Comparison of ENCODE assay signal across 13 cellular contexts in genomic region chr9:132260846-132261245, GRCh38.
DNase-seq lines count a peak whose midpoint lies in the region; ATAC-seq and TF ChIP-seq lines count a peak whose summit lies in the region.
"Had no signal": no experiment of that assay in that cellular context is flagged by ENCODE, and none has a peak within 500 bp of the region (broad histone marks: within the 10 kb centered on the region; RNA-seq: fewer than 3 reads in every experiment).

No MANE protein-coding gene starts in this region.

- peaks cover 5 to 8% of the 10 kb centered on the region in 2 donors for H3K4me1 Mint-ChIP-seq in natural killer cell
- H3K4me1 Mint-ChIP-seq in natural killer cell treated with Interleukin-12 subunit alpha and Interleukin-12 subunit beta and Interleukin-15 and Interleukin-18, amount 100 ng/mL, for 72 hours (ENCODE audit: low read depth in 2 of 2), result peaks cover 0 to 8% of the 10 kb centered on the region in 2 donors
- peaks cover 6 to 15% (median 13%) of the 10 kb centered on the region in 4 donors for H3K4me1 Mint-ChIP-seq in naive thymus-derived CD8-positive, alpha-beta T cell

- no peak for TF ChIP-seq POLR2A in spleen (IDR thresholded peaks at IDR 0.05)

- H3K27ac Mint-ChIP-seq in natural killer cell, result peak overlapping the region; percentile 13 to 70
- no peak overlapping the region for H3K27ac Mint-ChIP-seq in natural killer cell treated with Interleukin-12 subunit alpha and Interleukin-12 subunit beta and Interleukin-15 and Interleukin-18, amount 100 ng/mL, for 72 hours
- peak overlapping the region in 6 of 10 donors; percentile 5 to 69 (median 31) for H3K27ac Mint-ChIP-seq in naive thymus-derived CD8-positive, alpha-beta T cell

- H3K9me3 ChIP-seq in spleen, result no peaks in the 10 kb centered on the region
- H3K9me3 ChIP-seq: BE2C had no signal

- peaks cover 4 to 35% (median 17%) of the 10 kb centered on the region in 6 donors for H3K4me1 ChIP-seq in spleen

- H3K27me3 ChIP-seq in spleen (replicated peaks in 1 of 7), result peaks cover 0 to 17% (median 0%) of the 10 kb centered on the region in 7 donors
- H3K27me3 ChIP-seq: BE2C had no signal

- H3K9me3 Mint-ChIP-seq in natural killer cell, result no peaks in the 10 kb centered on the region
- H3K9me3 Mint-ChIP-seq in natural killer cell treated with Interleukin-12 subunit alpha and Interleukin-12 subunit beta and Interleukin-15 and Interleukin-18, amount 100 ng/mL, for 72 hours, result no peaks in the 10 kb centered on the region
- H3K9me3 Mint-ChIP-seq in naive thymus-derived CD8-positive, alpha-beta T cell, result no peaks in the 10 kb centered on the region
- H3K9me3 Mint-ChIP-seq: CD8-positive, alpha-beta memory T cell had no signal

- no peaks in the 10 kb centered on the region for H3K27me3 Mint-ChIP-seq in natural killer cell (ENCODE audit: low read depth in 2 of 2)
- H3K27me3 Mint-ChIP-seq in natural killer cell treated with Interleukin-12 subunit alpha and Interleukin-12 subunit beta and Interleukin-15 and Interleukin-18, amount 100 ng/mL, for 72 hours, result no peaks in the 10 kb centered on the region
- no peaks in the 10 kb centered on the region for H3K27me3 Mint-ChIP-seq in naive thymus-derived CD8-positive, alpha-beta T cell

- H3K36me3 Mint-ChIP-seq in natural killer cell, result no peaks in the 10 kb centered on the region
- peaks cover 3% of the 10 kb centered on the region for H3K36me3 Mint-ChIP-seq in natural killer cell treated with Interleukin-12 subunit alpha and Interleukin-12 subunit beta and Interleukin-15 and Interleukin-18, amount 100 ng/mL, for 72 hours
- peaks cover 0 to 43% (median 5%) of the 10 kb centered on the region in 3 donors for H3K36me3 Mint-ChIP-seq in naive thymus-derived CD8-positive, alpha-beta T cell

- POLR2A ChIA-PET in naive thymus-derived CD8-positive, alpha-beta T cell (lab: Charles Lee), result interaction anchor here (0.6 to 2.4 kb wide), 2 partner anchors 20 to 501 kb away, joined by 4 to 13 read pairs; no protein-coding TSS in a partner anchor

- DNase-seq in natural killer cell (no peak), dermis blood vessel endothelial cell (peak; percentile 70), retina (no peak), spleen (no peak), NCI-H2081 treated with DMSO at 0.1 percent for 48 hours (lab: John Stamatoyannopoulos, UW) (no peak)
- no peak for DNase-seq in natural killer cell treated with Interleukin-12 subunit alpha and Interleukin-12 subunit beta and Interleukin-15 and Interleukin-18, amount 100 ng/mL, for 72 hours (ENCODE audit: low spot score)
- no peak for DNase-seq in naive thymus-derived CD8-positive, alpha-beta T cell
- DNase-seq: BE2C; CD8-positive, alpha-beta memory T cell; H7; NCI-H1436; NCI-H82; SHP77 treated with DMSO at 0.1 percent for 48 hours had no signal

- 71 to 88% (median 75%) methylated on average over 3 of the region's 3 CpGs for WGBS in spleen, 5 donors

- H3K4me3 Mint-ChIP-seq in natural killer cell, result no peak overlapping the region
- H3K4me3 Mint-ChIP-seq in natural killer cell treated with Interleukin-12 subunit alpha and Interleukin-12 subunit beta and Interleukin-15 and Interleukin-18, amount 100 ng/mL, for 72 hours, result no peak overlapping the region
- H3K4me3 Mint-ChIP-seq in naive thymus-derived CD8-positive, alpha-beta T cell, result no peak overlapping the region
- H3K4me3 Mint-ChIP-seq: CD8-positive, alpha-beta memory T cell had no signal

- TF ChIP-seq CTCF in natural killer cell (IDR thresholded peaks at IDR 0.05), result no peak
- no peak for TF ChIP-seq CTCF in spleen (IDR thresholded peaks at IDR 0.05 in 8 of 11, conservative IDR thresholded peaks at IDR 0.05 in 3 of 11)

- peaks cover 4 to 52% (median 41%) of the 10 kb centered on the region in 6 donors for H3K36me3 ChIP-seq in spleen

- H3K4me3 ChIP-seq in spleen, result no peak overlapping the region

- intact Hi-C loops in natural killer cell (cut with micrococcal nuclease) (no loop called here), spleen (cut with DNase I; ENCODE audit: low total_unique reads) (no loop called here)

- no peak for ATAC-seq in natural killer cell
- no peak for ATAC-seq in natural killer cell treated with Interleukin-12 subunit alpha and Interleukin-12 subunit beta and Interleukin-15 and Interleukin-18, amount 100 ng/mL, for 72 hours
- ATAC-seq in naive thymus-derived CD8-positive, alpha-beta T cell, result no peak

- no peak overlapping the region for H3K27ac ChIP-seq in spleen

Comparison
In these comparisons a context has a peak if more than half of its experiments do, and no peak if none do; other contexts are left out.
1. H3K27ac Mint-ChIP-seq: peak in natural killer cell (2 of 2) and naive thymus-derived CD8-positive, alpha-beta T cell (6 of 10); none in natural killer cell treated with Interleukin-12 subunit alpha and Interleukin-12 subunit beta and Interleukin-15 and Interleukin-18, amount 100 ng/mL, for 72 hours (0 of 2).